28 cellular contexts compared by ENCODE assay signal in the genomic region with DNA sequence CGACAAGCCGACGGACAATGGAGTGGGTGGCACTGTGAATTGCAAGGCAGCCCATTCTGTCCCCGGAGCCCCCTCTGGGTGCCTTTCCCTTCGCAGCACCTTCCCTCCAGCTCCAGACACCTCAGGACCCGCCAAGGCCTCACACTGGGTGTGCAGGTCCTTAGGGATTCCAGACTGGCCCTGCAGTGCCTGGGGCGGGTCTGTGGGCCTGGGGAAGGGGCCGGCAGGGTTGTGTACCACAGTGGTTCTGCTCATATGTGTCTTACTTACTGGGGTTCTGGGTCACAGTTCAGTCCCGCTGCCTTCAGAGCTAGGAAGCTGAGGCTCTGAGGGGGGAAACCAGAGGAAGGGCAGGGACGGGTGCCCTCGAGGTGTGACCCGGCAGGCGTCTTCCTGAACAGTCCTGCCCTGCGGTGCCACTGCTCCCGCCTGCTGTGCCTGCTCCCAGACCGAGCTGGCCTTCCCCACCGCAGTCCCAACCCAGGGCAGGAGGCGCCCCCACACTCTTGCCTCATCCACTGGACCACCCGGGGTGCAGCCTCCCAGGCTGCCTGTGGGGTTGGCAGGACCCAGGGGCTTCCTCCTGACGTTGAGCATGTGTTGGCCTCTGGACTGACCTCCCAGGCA.
"Had no signal": no experiment of that assay in that cellular context is flagged by ENCODE, and none has a peak within 500 bp of the region (broad histone marks: within the 10 kb centered on the region; RNA-seq: fewer than 3 reads in every experiment).

No MANE protein-coding gene starts in this region.

- H3K36me3 Mint-ChIP-seq: activated naive CD8-positive, alpha-beta T cell treated with anti-CD3 and anti-CD28 coated beads for 36 hours; naive B cell; type B pancreatic cell had no signal

- H3K27ac ChIP-seq: colonic mucosa had no signal

- H3K27ac Mint-ChIP-seq: activated CD4-positive, alpha-beta T cell treated with anti-CD3 and anti-CD28 coated beads for 36 hours; activated naive CD8-positive, alpha-beta T cell treated with anti-CD3 and anti-CD28 coated beads for 36 hours; T-helper 1 cell treated with Interleukin-12 subunit alpha and Interleukin-12 subunit beta and Interleukin-4 antibody, amounts not matched to agents 30 μg/mL and 1 μg/mL, for 36 hours; type B pancreatic cell had no signal

- H3K36me3 ChIP-seq: breast epithelium, colonic mucosa, gastroesophageal sphincter, heart left ventricle, lower lobe of right lung had no signal

- ATAC-seq: activated CD4-positive, alpha-beta T cell treated with anti-CD3 and anti-CD28 coated beads for 36 hours; activated T-cell treated with anti-CD3 and anti-CD28 coated beads, Interleukin-2, amount 50 U/mL, for 4 hours; effector memory CD8-positive, alpha-beta T cell; esophagus mucosa; gastroesophageal sphincter; heart left ventricle; lower lobe of right lung had no signal

- FAIRE-seq: endothelial cell of umbilical vein had no signal

- H3K9me3 ChIP-seq: breast epithelium, colonic mucosa, gastroesophageal sphincter, heart left ventricle, lower lobe of right lung, testis had no signal

- H3K4me3 ChIP-seq: breast epithelium, colonic mucosa, dorsolateral prefrontal cortex, gastroesophageal sphincter, heart left ventricle, lower lobe of right lung, testis had no signal

- H3K27me3 ChIP-seq: colonic mucosa, testis had no signal

- H3K4me3 Mint-ChIP-seq: activated B cell treated with CpG ODN at 0.5 μM for 24 hours; activated CD4-positive, alpha-beta T cell treated with anti-CD3 and anti-CD28 coated beads for 36 hours; activated naive CD8-positive, alpha-beta T cell treated with anti-CD3 and anti-CD28 coated beads for 36 hours; activated T-cell treated with anti-CD3 and anti-CD28 coated beads, Interleukin-2, amount 50 U/mL, for 4 hours; effector memory CD8-positive, alpha-beta T cell; naive B cell; T-helper 1 cell treated with Interleukin-12 subunit alpha and Interleukin-12 subunit beta and Interleukin-4 antibody, amounts not matched to agents 30 μg/mL and 1 μg/mL, for 36 hours; type B pancreatic cell had no signal

- DNase-seq: activated B cell treated with CpG ODN at 0.5 μM for 24 hours; activated CD4-positive, alpha-beta T cell treated with anti-CD3 and anti-CD28 coated beads for 36 hours; activated CD4-positive, alpha-beta T cell treated with anti-CD3 and anti-CD28 coated beads, Interleukin-2, amount 50 U/mL, for 4 hours; activated CD8-positive, alpha-beta memory T cell treated with anti-CD3 and anti-CD28 coated beads, Interleukin-2, amount 50 U/mL, for 48 hours; activated naive CD4-positive, alpha-beta T cell treated with Interleukin-2 at 50 U/mL for 16 hours; activated naive CD8-positive, alpha-beta T cell treated with anti-CD3 and anti-CD28 coated beads for 36 hours; activated T-cell treated with anti-CD3 and anti-CD28 coated beads, Interleukin-2, amount 50 U/mL, for 4 hours; amniotic stem cell; colonic mucosa; dorsolateral prefrontal cortex; effector memory CD8-positive, alpha-beta T cell; islet precursor cell; lower lobe of right lung; naive B cell; occipital lobe; retina; stimulated activated CD4-positive, alpha-beta T cell treated with anti-CD3 and anti-CD28 coated beads, Interleukin-2, amount 100 ng/mL, for 48 hours; stimulated activated CD8-positive, alpha-beta memory T cell treated with anti-CD3 and anti-CD28 coated beads, Interleukin-4, amount 100 ng/mL, for 48 hours; stimulated activated naive CD4-positive, alpha-beta T cell; T1000; testis had no signal

- H3K9me3 Mint-ChIP-seq: activated B cell treated with CpG ODN at 0.5 μM for 24 hours; activated naive CD8-positive, alpha-beta T cell treated with anti-CD3 and anti-CD28 coated beads for 36 hours; activated T-cell treated with anti-CD3 and anti-CD28 coated beads, Interleukin-2, amount 50 U/mL, for 4 hours; effector memory CD8-positive, alpha-beta T cell; naive B cell; T-helper 1 cell treated with Interleukin-12 subunit alpha and Interleukin-12 subunit beta and Interleukin-4 antibody, amounts not matched to agents 30 μg/mL and 1 μg/mL, for 36 hours; type B pancreatic cell had no signal

- H3K27me3 Mint-ChIP-seq: activated B cell treated with CpG ODN at 0.5 μM for 24 hours; activated CD4-positive, alpha-beta T cell treated with anti-CD3 and anti-CD28 coated beads for 36 hours; activated naive CD8-positive, alpha-beta T cell treated with anti-CD3 and anti-CD28 coated beads for 36 hours; effector memory CD8-positive, alpha-beta T cell; naive B cell had no signal
